Comparison of ENCODE assay signal across 12 cellular contexts in genomic region chr6:121439456-121440250, GRCh38. TPM values are rescaled to one million over a fixed set of nuclear protein-coding genes. Genes with fewer than 3 reads are reported as not detected.
DNase-seq lines count a peak whose midpoint lies in the region; FAIRE-seq and TF ChIP-seq lines count a peak whose summit lies in the region.
"Had no signal": no experiment of that assay in that cellular context is flagged by ENCODE, and none has a peak within 500 bp of the region (broad histone marks: within the 10 kb centered on the region; RNA-seq: fewer than 3 reads in every experiment).

No MANE protein-coding gene starts in this region.

- H3K4me1 ChIP-seq in keratinocyte (ENCODE audit: control insufficient read depth, extremely low read depth, insufficient read depth, low read length) (peaks cover 49% of the 10 kb centered on the region), suprapubic skin (peaks cover 61% of the 10 kb centered on the region)

- peaks cover 71% of the 10 kb centered on the region for H3K79me2 ChIP-seq in keratinocyte (ENCODE audit: control insufficient read depth, insufficient read depth, low read length)

- in situ Hi-C loops in brain microvascular endothelial cell (cut with HindIII; ENCODE audit: low pct_ligation_motif_present, low sequenced_read_pairs) = loop anchor here (10.0 kb wide), 1 partner anchor 585 kb away; no protein-coding TSS in a partner anchor

- peaks cover 6% of the 10 kb centered on the region; the same call in 1 of the 2 replicates for H3K36me3 ChIP-seq in H7 (replicated peaks; ENCODE audit: control insufficient read depth, insufficient read depth, low read length)
- H3K36me3 ChIP-seq in brain microvascular endothelial cell (replicated peaks) = peaks cover 3% of the 10 kb centered on the region
- peaks cover under 1 to 3% of the 10 kb centered on the region in 2 experiments for H3K36me3 ChIP-seq in keratinocyte (ENCODE audit: control insufficient read depth in 2 of 2, extremely low read depth in 1 of 2, insufficient read depth in 2 of 2, low read length in 2 of 2)
- no peaks in the 10 kb centered on the region for H3K36me3 ChIP-seq in suprapubic skin

- H3K9me3 ChIP-seq in keratinocyte (ENCODE audit: control insufficient read depth, low read depth, low read length) (no peaks in the 10 kb centered on the region), suprapubic skin (no peaks in the 10 kb centered on the region)

- TF ChIP-seq POLR2A in suprapubic skin (IDR thresholded peaks at IDR 0.05) = no peak

- H3K4me3 ChIP-seq in H7 (ENCODE audit: insufficient read depth, low read depth, low read length) (peak overlapping the region; percentile 81), brain microvascular endothelial cell (ENCODE audit: low read depth, low read length) (peak overlapping the region; percentile 86), keratinocyte (ENCODE audit: control insufficient read depth in 2 of 3, extremely low read depth in 1 of 3, insufficient read depth in 2 of 3, low read depth in 1 of 3, low read length in 3 of 3) (peak overlapping the region in 2 of 3 experiments; percentile 34 to 98), suprapubic skin (peak overlapping the region; percentile 78)

- peak; percentile 58 for FAIRE-seq in keratinocyte (lab: Jason Lieb, UNC)

- H3K9me1 ChIP-seq in keratinocyte (ENCODE audit: control insufficient read depth, extremely low read depth, insufficient read depth, low read length) = no peaks in the 10 kb centered on the region

- dilution Hi-C loops in keratinocyte (cut with MboI; ENCODE audit: extremely low pct_ligation_motif_present, low sequenced_read_pairs) = no loop called here

- H2AFZ ChIP-seq in keratinocyte (ENCODE audit: control insufficient read depth, low read length) = no peak overlapping the region

- H3K9ac ChIP-seq in keratinocyte (ENCODE audit: control insufficient read depth, extremely low read depth, insufficient read depth, low read length) = no peak overlapping the region

- H3K4me2 ChIP-seq in keratinocyte (ENCODE audit: control insufficient read depth, extremely low read depth, insufficient read depth, low read depth, low read length) = peak overlapping the region; percentile 93

- H3K27ac ChIP-seq in brain microvascular endothelial cell (peak overlapping the region; percentile 79), keratinocyte (ENCODE audit: control insufficient read depth, insufficient read depth, low read length) (peak overlapping the region; percentile 18), suprapubic skin (peak overlapping the region; percentile 91)

- TF ChIP-seq EP300 in suprapubic skin (IDR thresholded peaks at IDR 0.05) = no peak

- 30% methylated on average over 5 of the region's 5 CpGs for WGBS in suprapubic skin

- H3K27me3 ChIP-seq in H7 (ENCODE audit: control insufficient read depth, insufficient read depth, low read length) (no peaks in the 10 kb centered on the region), brain microvascular endothelial cell (replicated peaks) (no peaks in the 10 kb centered on the region), keratinocyte (ENCODE audit: control insufficient read depth, extremely low read depth, insufficient read depth, low read length) (no peaks in the 10 kb centered on the region), suprapubic skin (no peaks in the 10 kb centered on the region)

- TF ChIP-seq CTCF in brain microvascular endothelial cell (IDR thresholded peaks at IDR 0.05; ENCODE audit: low read depth, low read length, missing control alignments) = no peak
- no peak for TF ChIP-seq CTCF in keratinocyte (optimal IDR thresholded peaks at IDR 0.05 in 1 of 3, IDR thresholded peaks at IDR 0.05 in 1 of 3, conservative IDR thresholded peaks at IDR 0.05 in 1 of 3; ENCODE audit: extremely low read depth in 1 of 3, insufficient read depth in 2 of 3, low read length in 3 of 3)
- TF ChIP-seq CTCF in suprapubic skin (IDR thresholded peaks at IDR 0.05) = no peak

- no peaks in the 10 kb centered on the region for H4K20me1 ChIP-seq in keratinocyte (ENCODE audit: control insufficient read depth, extremely low read depth, insufficient read depth, low read length)

- DNase-seq in H7 (no peak), brain microvascular endothelial cell (no peak), keratinocyte (ENCODE audit: low read depth, low spot score) (no peak), suprapubic skin (ENCODE audit: low spot score in 2 of 2) (no peak), COLO668 (lab: John Stamatoyannopoulos, UW; ENCODE audit: unreplicated experiment) (no peak), NCI-H2029 treated with DMSO at 0.1 percent for 48 hours (lab: John Stamatoyannopoulos, UW) (no peak), OCI-M2 (lab: John Stamatoyannopoulos, UW; ENCODE audit: unreplicated experiment) (no peak), NCI-H524 treated with DMSO at 0.1 percent for 48 hours (lab: John Stamatoyannopoulos, UW) (no peak)
- DNase-seq: activated CD8-positive, alpha-beta memory T cell treated with anti-CD3 and anti-CD28 coated beads, Interleukin-2, amount 50 U/mL, for 48 hours; DMS79; NCI-H187; stimulated activated naive CD4-positive, alpha-beta T cell treated with Interleukin-2 at 50 U/mL for 16 hours had no signal

RNA-seq across cellular contexts. Expression of gene GJA1, which starts 4.2 kb away (rescaled TPM):
- total RNA-seq in H7 (2014; rRNA removed; shearing (Covaris generic)) = 395 and 586 TPM in 2 replicates
- polyA plus RNA-seq in keratinocyte = 114 to 199 TPM (median 164 TPM) in 3 replicates
- polyA plus RNA-seq in keratinocyte (2011; ENCODE audit: low read depth) = 132 TPM
- 32.4 and 55.3 TPM in 2 replicates for polyA plus RNA-seq in keratinocyte (2011; cell fraction: cytosol; rRNA removed)
- 228 and 282 TPM in 2 replicates for polyA plus RNA-seq in keratinocyte (2011; cell fraction: nucleus; rRNA removed)
- polyA plus RNA-seq in keratinocyte (2012; ENCODE audit: low replicate concordance) = 94.0 and 190 TPM in 2 replicates
- 79.3 to 246 TPM (median 164 TPM) in 3 replicates for polyA minus RNA-seq in keratinocyte
- polyA minus RNA-seq in keratinocyte (2011; cell fraction: cytosol; rRNA and poly(A)+ RNA removed) = 50.5 TPM
- polyA minus RNA-seq in keratinocyte (2011; cell fraction: nucleus; rRNA and poly(A)+ RNA removed) = 204 and 344 TPM in 2 replicates
- total RNA-seq in suprapubic skin = 100 to 1,000 TPM; 170 to 484 (median 346) TPM

Comparison
In these comparisons a context has a peak if more than half of its experiments do, and no peak if none do; other contexts are left out.
1. H3K27ac ChIP-seq: peak in every context shown above with its lines; median percentile 91 in suprapubic skin; 79 in brain microvascular endothelial cell; 18 in keratinocyte.